In the genomic region with DNA sequence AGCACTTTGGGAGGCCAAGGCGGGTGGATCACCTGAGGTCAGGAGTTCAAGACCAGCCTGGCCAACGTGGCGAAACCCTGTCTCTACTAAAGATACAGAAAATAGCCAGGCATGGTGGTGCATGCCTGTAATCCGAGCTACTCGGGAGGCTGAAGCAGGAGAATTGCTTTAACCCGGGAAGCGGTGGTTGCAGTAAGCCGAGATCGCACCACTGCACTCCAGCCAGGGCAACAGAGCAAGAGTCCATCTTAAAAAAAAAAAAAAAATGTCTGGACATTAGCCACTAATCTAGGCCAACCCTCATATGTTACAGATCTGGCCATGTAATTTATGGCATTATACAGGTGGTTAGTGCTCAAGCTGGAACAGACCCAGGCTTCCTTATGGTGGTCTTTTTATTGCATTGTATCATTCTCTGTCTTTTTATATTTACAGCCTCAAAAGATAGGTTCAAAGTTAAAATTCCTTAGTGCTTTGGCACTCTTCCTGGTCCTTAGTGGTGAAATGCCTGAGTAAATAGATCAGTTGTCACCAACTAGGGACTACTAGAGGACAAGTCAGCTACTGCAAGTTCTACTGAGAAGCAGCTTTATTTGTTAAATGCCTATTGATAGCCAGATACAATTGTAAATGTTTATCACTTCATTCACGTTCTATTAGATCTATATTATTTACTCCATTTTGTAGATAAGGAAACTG, we compare ENCODE assay signal across 8 cellular contexts. TPM values are rescaled to one million over a fixed set of nuclear protein-coding genes. Genes with fewer than 3 reads are reported as not detected.
DNase-seq lines count a peak whose midpoint lies in the region; ATAC-seq and TF ChIP-seq lines count a peak whose summit lies in the region.

No MANE protein-coding gene starts in this region.

- H3K27me3 Mint-ChIP-seq in progenitor cell of endocrine pancreas = peaks cover 4% of the 10 kb centered on the region
- no peaks in the 10 kb centered on the region for H3K27me3 Mint-ChIP-seq in activated T-cell treated with anti-CD3 and anti-CD28 coated beads, Interleukin-2, amount 50 U/mL, for 4 hours (ENCODE audit: low read depth)

- H3K9me3 Mint-ChIP-seq in progenitor cell of endocrine pancreas (ENCODE audit: low read depth) = no peaks in the 10 kb centered on the region
- no peaks in the 10 kb centered on the region for H3K9me3 Mint-ChIP-seq in activated T-cell treated with anti-CD3 and anti-CD28 coated beads, Interleukin-2, amount 50 U/mL, for 4 hours

- H3K4me1 Mint-ChIP-seq in progenitor cell of endocrine pancreas (ENCODE audit: low read depth) = no peaks in the 10 kb centered on the region
- no peaks in the 10 kb centered on the region for H3K4me1 Mint-ChIP-seq in activated T-cell treated with anti-CD3 and anti-CD28 coated beads, Interleukin-2, amount 50 U/mL, for 4 hours (ENCODE audit: low read depth)

- no peak for ATAC-seq in HG02840 (IDR thresholded peaks at IDR 0.05; ENCODE audit: low FRiP score, unreplicated experiment)
- no peak for ATAC-seq in activated T-cell treated with anti-CD3 and anti-CD28 coated beads, Interleukin-2, amount 50 U/mL, for 4 hours

- DNase-seq in NCI-H69 (lab: John Stamatoyannopoulos, UW) = peak; percentile 16
- DNase-seq in epidermal melanocyte (ENCODE audit: insufficient read length, low spot score) = peak; percentile 31
- no peak for DNase-seq in progenitor cell of endocrine pancreas (ENCODE audit: low spot score, unreplicated experiment)
- no peak for DNase-seq in OCI-M2 (lab: John Stamatoyannopoulos, UW; ENCODE audit: unreplicated experiment)
- no peak for DNase-seq in activated T-cell treated with anti-CD3 and anti-CD28 coated beads, Interleukin-2, amount 50 U/mL, for 4 hours
- no peak for DNase-seq in UCSD-AML1 (lab: John Stamatoyannopoulos, UW; ENCODE audit: unreplicated experiment)

- no peak overlapping the region for H3K27ac Mint-ChIP-seq in progenitor cell of endocrine pancreas

- H3K4me3 Mint-ChIP-seq in progenitor cell of endocrine pancreas (ENCODE audit: low read depth) = no peak overlapping the region
- no peak overlapping the region for H3K4me3 Mint-ChIP-seq in activated T-cell treated with anti-CD3 and anti-CD28 coated beads, Interleukin-2, amount 50 U/mL, for 4 hours

- TF ChIP-seq CTCF in GM12872 (IDR thresholded peaks at IDR 0.05; ENCODE audit: insufficient read depth, low read depth, low read length) (peak; percentile 50; the same call in 2 of the 3 replicates), progenitor cell of endocrine pancreas (IDR thresholded peaks at IDR 0.05; ENCODE audit: unreplicated experiment) (peak; percentile 40)

- no peaks in the 10 kb centered on the region for H3K36me3 Mint-ChIP-seq in progenitor cell of endocrine pancreas (ENCODE audit: insufficient read depth)
- H3K36me3 Mint-ChIP-seq in activated T-cell treated with anti-CD3 and anti-CD28 coated beads, Interleukin-2, amount 50 U/mL, for 4 hours (ENCODE audit: insufficient read depth) = no peaks in the 10 kb centered on the region

RNA-seq across cellular contexts. Expression of gene STARD9, which starts 16.0 kb away (rescaled TPM):
- 1.8 and 2.5 TPM in 2 replicates for total RNA-seq in progenitor cell of endocrine pancreas
- 1 to 10 TPM; 1.9 to 3.6 (median 3.0) TPM for total RNA-seq in activated T-cell treated with anti-CD3 and anti-CD28 coated beads, Interleukin-2, amount 50 U/mL, for 4 hours

RNA-seq across cellular contexts. Expression of gene HAUS2, which starts 42.7 kb away (rescaled TPM):
- 22.0 and 24.2 TPM in 2 replicates for total RNA-seq in progenitor cell of endocrine pancreas
- total RNA-seq in activated T-cell treated with anti-CD3 and anti-CD28 coated beads, Interleukin-2, amount 50 U/mL, for 4 hours = 10 to 100 TPM; 41.6 to 48.8 (median 44.4) TPM

RNA-seq across cellular contexts. Expression of gene LRRC57, which starts 42.8 kb away (rescaled TPM):
- 27.0 and 27.6 TPM in 2 replicates for total RNA-seq in progenitor cell of endocrine pancreas
- 10 to 100 TPM; 13.6 to 17.0 (median 15.8) TPM for total RNA-seq in activated T-cell treated with anti-CD3 and anti-CD28 coated beads, Interleukin-2, amount 50 U/mL, for 4 hours

Comparison
In these comparisons a context has a peak if more than half of its experiments do, and no peak if none do; other contexts are left out.
1. DNase-seq: peak in NCI-H69 (single experiment) and epidermal melanocyte (single experiment); none in progenitor cell of endocrine pancreas (single experiment), OCI-M2 (single experiment), activated T-cell treated with anti-CD3 and anti-CD28 coated beads, Interleukin-2, amount 50 U/mL, for 4 hours (single experiment) and UCSD-AML1 (single experiment).